ENCODE assay signal across 17 cellular contexts in genomic region chr15:31463521-31464102, GRCh38.
"Had no signal": no experiment of that assay in that cellular context is flagged by ENCODE, and none has a peak within 500 bp of the region (broad histone marks: within the 10 kb centered on the region; RNA-seq: fewer than 3 reads in every experiment).

No MANE protein-coding gene starts in this region.

- H3K27me3 Mint-ChIP-seq: activated B cell treated with CpG ODN at 0.5 μM for 24 hours; activated CD4-positive, alpha-beta T cell treated with anti-CD3 and anti-CD28 coated beads, Interleukin-2, amount 10 ng/mL, durations not matched to agents 7 days and 5 days; stimulated activated naive CD8-positive, alpha-beta T cell treated with anti-CD3 and anti-CD28 coated beads, Interleukin-15, Interleukin-2, amounts not matched to agents 100 ng/mL and 50 ng/mL, for 24 hours; T-helper 17 cell had no signal

- FAIRE-seq: keratinocyte, TTC549 had no signal

- DNase-seq: activated B cell treated with CpG ODN at 0.5 μM for 24 hours; activated CD4-positive, alpha-beta T cell treated with anti-CD3 and anti-CD28 coated beads, Interleukin-2, amount 10 ng/mL, durations not matched to agents 7 days and 5 days; activated naive CD4-positive, alpha-beta T cell; caudate nucleus; effector memory CD4-positive, alpha-beta T cell; naive B cell; posterior cingulate gyrus; right lobe of liver; T-helper 17 cell had no signal

- H3K27me3 ChIP-seq: right lobe of liver, vagina had no signal

- H3K4me1 ChIP-seq: right lobe of liver had no signal

- H3K27ac Mint-ChIP-seq: activated B cell treated with CpG ODN at 0.5 μM for 24 hours; activated CD4-positive, alpha-beta T cell treated with anti-CD3 and anti-CD28 coated beads, Interleukin-2, amount 10 ng/mL, durations not matched to agents 7 days and 5 days; activated T-helper 1 cell treated with anti-CD3 and anti-CD28 coated beads, Interleukin-12 subunit alpha, Interleukin-12 subunit beta, Interleukin-2, Interleukin-4 antibody, amounts not matched to agents 30 ng/mL and 10 ng/mL and 1 ng/mL, durations not matched to agents 14 hours and 24 hours and 36 hours; mesothelial cell of epicardium; stimulated activated naive CD8-positive, alpha-beta T cell treated with anti-CD3 and anti-CD28 coated beads, Interleukin-15, Interleukin-2, amounts not matched to agents 100 ng/mL and 50 ng/mL, for 24 hours; T-helper 17 cell had no signal

- H3K36me3 ChIP-seq: right lobe of liver, thoracic aorta, vagina had no signal

- H3K9me3 Mint-ChIP-seq: activated B cell treated with CpG ODN at 0.5 μM for 24 hours; activated T-helper 1 cell treated with anti-CD3 and anti-CD28 coated beads, Interleukin-12 subunit alpha, Interleukin-12 subunit beta, Interleukin-2, Interleukin-4 antibody, amounts not matched to agents 30 ng/mL and 10 ng/mL and 1 ng/mL, durations not matched to agents 14 hours and 24 hours and 36 hours; mesothelial cell of epicardium; naive B cell; stimulated activated naive CD8-positive, alpha-beta T cell treated with anti-CD3 and anti-CD28 coated beads, Interleukin-15, Interleukin-2, amounts not matched to agents 100 ng/mL and 50 ng/mL, for 24 hours had no signal

- H3K4me3 Mint-ChIP-seq: activated B cell treated with CpG ODN at 0.5 μM for 24 hours; activated CD4-positive, alpha-beta T cell treated with anti-CD3 and anti-CD28 coated beads, Interleukin-2, amount 10 ng/mL, durations not matched to agents 7 days and 5 days; activated T-helper 1 cell treated with anti-CD3 and anti-CD28 coated beads, Interleukin-12 subunit alpha, Interleukin-12 subunit beta, Interleukin-2, Interleukin-4 antibody, amounts not matched to agents 30 ng/mL and 10 ng/mL and 1 ng/mL, durations not matched to agents 14 hours and 24 hours and 36 hours; mesothelial cell of epicardium; stimulated activated naive CD8-positive, alpha-beta T cell treated with anti-CD3 and anti-CD28 coated beads, Interleukin-15, Interleukin-2, amounts not matched to agents 100 ng/mL and 50 ng/mL, for 24 hours; T-helper 17 cell had no signal

- H3K4me1 Mint-ChIP-seq: mesothelial cell of epicardium had no signal

- ATAC-seq: T-helper 17 cell had no signal

- H3K9me3 ChIP-seq: right lobe of liver, thoracic aorta, vagina had no signal

- H3K36me3 Mint-ChIP-seq: mesothelial cell of epicardium, naive B cell had no signal

- H3K27ac ChIP-seq: coronary artery, right lobe of liver, thoracic aorta, vagina had no signal

- H3K4me3 ChIP-seq: coronary artery, right lobe of liver, thoracic aorta, vagina had no signal
